1 cellular context compared by ENCODE assay signal in genomic region chr10:32183652-32184051, GRCh38.
A peak's percentile ranks its signal among the peaks of the same experiment; 100 is the strongest.
TF ChIP-seq lines count a peak whose summit lies in the region.

No MANE protein-coding gene starts in this region.

TF ChIP-seq in HEK293, 187 proteins besides CTCF, POLR2A, EP300 and RAD21 (continued from another document):
- TF ChIP-seq ZNF704 (tag by site-specific recombination; IDR thresholded peaks at IDR 0.05) (peak; percentile 15; the same call in 1 of the 2 replicates), ZNF354C (tag by site-specific recombination; IDR thresholded peaks at IDR 0.05; ENCODE audit: borderline replicate concordance, low read depth) (0 out of 2 replicates have a peak, but pooled peaks have one; percentile 39), ZNF555 (tag by site-specific recombination; conservative IDR thresholded peaks at IDR 0.05) (peak; percentile 65), ZNF394 (tag by site-specific recombination; IDR thresholded peaks at IDR 0.05; ENCODE audit: borderline replicate concordance) (peak; percentile 85), ZNF558 (tag by site-specific recombination; IDR thresholded peaks at IDR 0.05) (0 out of 2 replicates have a peak, but pooled peaks have one; percentile 35)
